In the genomic region with DNA sequence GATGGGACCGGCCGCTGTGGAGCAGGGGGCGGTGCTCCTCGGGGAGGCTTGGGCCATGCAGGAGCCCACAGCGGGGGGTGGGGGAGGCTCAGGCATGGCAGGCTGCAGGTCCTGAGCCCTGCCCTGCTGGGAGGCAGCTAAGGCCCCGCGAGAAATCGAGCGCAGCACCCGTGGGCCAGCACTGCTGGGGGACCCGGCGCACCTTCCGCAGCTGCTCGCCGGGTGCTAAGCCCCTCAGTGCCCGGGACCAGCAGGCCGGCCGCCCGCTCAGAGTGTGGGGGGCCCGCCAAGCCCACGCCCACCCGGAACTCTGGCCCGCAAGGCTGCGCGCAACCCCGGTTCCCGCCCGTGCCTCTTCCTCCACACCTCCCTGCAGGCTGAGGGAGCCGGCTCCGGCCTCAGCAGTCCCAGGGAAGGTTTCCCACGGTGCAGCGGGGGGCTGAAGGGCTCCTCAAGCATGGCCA, we compare ENCODE assay signal across 26 cellular contexts.
"Had no signal": no experiment of that assay in that cellular context is flagged by ENCODE, and none has a peak within 500 bp of the region (broad histone marks: within the 10 kb centered on the region; RNA-seq: fewer than 3 reads in every experiment).

No MANE protein-coding gene starts in this region.

- H3K4me1 ChIP-seq: SJCRH30 had no signal

- H3K27me3 ChIP-seq: body of pancreas, Peyer's patch, SJCRH30 had no signal

- H3K9ac ChIP-seq: KMS-11, SK-N-SH had no signal

- H3K27ac Mint-ChIP-seq: activated CD4-positive, alpha-beta memory T cell treated with anti-CD3 and anti-CD28 coated beads for 36 hours; activated naive CD4-positive, alpha-beta T cell treated with anti-CD3 and anti-CD28 coated beads, Interleukin-2, amount 50 U/mL, for 24 hours; activated T-helper 17 cell treated with anti-CD3 and anti-CD28 coated beads, Interleukin-2, amount 50 U/mL, for 72 hours had no signal

- H3K9me3 Mint-ChIP-seq: activated CD4-positive, alpha-beta memory T cell treated with anti-CD3 and anti-CD28 coated beads for 36 hours had no signal

- H3K27me3 Mint-ChIP-seq: activated CD4-positive, alpha-beta memory T cell treated with anti-CD3 and anti-CD28 coated beads for 36 hours; activated CD4-positive, alpha-beta T cell treated with anti-CD3 and anti-CD28 coated beads, Interleukin-2, amount 10 ng/mL, durations not matched to agents 7 days and 5 days; activated naive CD4-positive, alpha-beta T cell treated with anti-CD3 and anti-CD28 coated beads, Interleukin-2, amount 50 U/mL, for 24 hours; activated T-helper 17 cell treated with anti-CD3 and anti-CD28 coated beads, Interleukin-2, amount 50 U/mL, for 72 hours had no signal

- H3K27ac ChIP-seq: body of pancreas, KMS-11, RWPE1, SJCRH30, VCaP had no signal

- H3K4me3 Mint-ChIP-seq: activated CD4-positive, alpha-beta memory T cell treated with anti-CD3 and anti-CD28 coated beads for 36 hours; activated CD4-positive, alpha-beta T cell treated with anti-CD3 and anti-CD28 coated beads, Interleukin-2, amount 10 ng/mL, durations not matched to agents 7 days and 5 days; activated naive CD4-positive, alpha-beta T cell treated with anti-CD3 and anti-CD28 coated beads, Interleukin-2, amount 50 U/mL, for 24 hours; activated T-helper 17 cell treated with anti-CD3 and anti-CD28 coated beads, Interleukin-2, amount 50 U/mL, for 72 hours had no signal

- FAIRE-seq: bronchial epithelial cell had no signal

- ATAC-seq: activated T-helper 17 cell treated with anti-CD3 and anti-CD28 coated beads, Interleukin-2, amount 50 U/mL, for 72 hours; body of pancreas had no signal

- DNase-seq: activated CD4-positive, alpha-beta memory T cell treated with anti-CD3 and anti-CD28 coated beads for 36 hours; activated CD4-positive, alpha-beta T cell treated with anti-CD3 and anti-CD28 coated beads, Interleukin-2, amount 10 ng/mL, durations not matched to agents 7 days and 5 days; activated CD4-positive, CD25-positive, alpha-beta regulatory T cell; activated T-cell treated with anti-CD3 and anti-CD28 coated beads for 4 hours; activated T-cell treated with anti-CD3 and anti-CD28 coated beads, Interleukin-2, amount 50 U/mL, for 48 hours; aorta; body of pancreas; MV-4-11; NCI-H1092 treated with DMSO at 0.1 percent for 48 hours; NCI-H1417 treated with DMSO at 0.1 percent for 48 hours; NCI-H1694; NCI-H2029 treated with DMSO at 0.1 percent for 48 hours; NCI-H510A treated with DMSO at 0.1 percent for 48 hours; NCI-H69; NK-92 treated with Interleukin-12 subunit alpha and Interleukin-12 subunit beta, amount 100 ng/mL, for 24 hours; Peyer's patch; Right ventricle myocardium superior; SJCRH30; SK-N-SH; T-helper 1 cell had no signal

- H3K9me3 ChIP-seq: body of pancreas, Peyer's patch, SJCRH30, SK-N-SH had no signal

- H3K36me3 Mint-ChIP-seq: activated CD4-positive, alpha-beta memory T cell treated with anti-CD3 and anti-CD28 coated beads for 36 hours had no signal

- H3K4me2 ChIP-seq: KMS-11, SK-N-SH had no signal

- H3K4me3 ChIP-seq: body of pancreas, Peyer's patch, SJCRH30 had no signal

- H3K36me3 ChIP-seq: Peyer's patch, SJCRH30 had no signal
